Comparison of ENCODE assay signal across 20 cellular contexts in the genomic region with DNA sequence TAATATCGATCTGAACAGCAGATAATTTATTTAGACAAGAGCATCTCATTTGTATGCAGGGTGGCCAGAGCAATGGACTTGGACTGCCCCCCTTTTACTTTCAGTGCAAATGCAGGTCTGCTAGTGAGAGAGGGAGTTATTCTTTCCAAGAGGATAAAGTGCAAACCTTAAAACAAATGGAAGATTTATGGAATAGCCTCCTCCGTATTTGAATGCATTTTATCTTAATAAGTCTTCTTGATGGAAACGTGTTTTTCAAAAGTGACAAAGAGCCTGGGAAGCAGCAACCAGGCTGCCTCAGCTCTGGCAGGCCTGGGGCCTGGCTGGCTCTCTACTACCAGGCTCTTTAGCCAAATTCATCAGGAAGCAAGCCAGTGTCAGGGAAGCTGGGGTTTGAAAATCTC. TPM values are rescaled to one million over a fixed set of nuclear protein-coding genes. Genes with fewer than 3 reads are reported as not detected.
DNase-seq lines count a peak whose midpoint lies in the region; ATAC-seq and TF ChIP-seq lines count a peak whose summit lies in the region.
"Had no signal": no experiment of that assay in that cellular context is flagged by ENCODE, and none has a peak within 500 bp of the region (broad histone marks: within the 10 kb centered on the region; RNA-seq: fewer than 3 reads in every experiment).

No MANE protein-coding gene starts in this region.

- peak overlapping the region; percentile 68 for H3K4me3 ChIP-seq in brain microvascular endothelial cell (ENCODE audit: low read depth, low read length)
- H3K4me3 ChIP-seq in kidney epithelial cell (ENCODE audit: low read depth, low read length) = peak overlapping the region; percentile 0
- H3K4me3 ChIP-seq in skeletal muscle satellite cell (ENCODE audit: low read length) = peak overlapping the region; percentile 40
- H3K4me3 ChIP-seq: heart left ventricle had no signal

- H3K27me3 ChIP-seq in brain microvascular endothelial cell (replicated peaks) (no peaks in the 10 kb centered on the region), kidney epithelial cell (ENCODE audit: control insufficient read depth, insufficient read depth, low read length) (no peaks in the 10 kb centered on the region), skeletal muscle satellite cell (ENCODE audit: control insufficient read depth, insufficient read depth, low read length) (no peaks in the 10 kb centered on the region)
- H3K27me3 ChIP-seq: BE2C had no signal

- no peak overlapping the region for H3K27ac ChIP-seq in brain microvascular endothelial cell
- H3K27ac ChIP-seq: heart left ventricle had no signal

- peaks cover 67% of the 10 kb centered on the region for H3K27me3 Mint-ChIP-seq in IgD-negative memory B cell
- H3K27me3 Mint-ChIP-seq in activated CD4-positive, alpha-beta T cell treated with anti-CD3 and anti-CD28 coated beads, Interleukin-2, amount 10 ng/mL, durations not matched to agents 24 days and 14 days = peaks cover 86% of the 10 kb centered on the region

- peak; percentile 28 for TF ChIP-seq CTCF in brain microvascular endothelial cell (IDR thresholded peaks at IDR 0.05; ENCODE audit: low read depth, low read length, missing control alignments)
- no peak for TF ChIP-seq CTCF in kidney epithelial cell (IDR thresholded peaks at IDR 0.05; ENCODE audit: insufficient read depth, low read length, poor library complexity, severe bottlenecking)

- ATAC-seq in HG03175 (IDR thresholded peaks at IDR 0.05; ENCODE audit: unreplicated experiment) = no peak
- ATAC-seq: activated T-cell treated with anti-CD3 and anti-CD28 coated beads, Interleukin-2, amount 50 U/mL, for 72 hours; heart left ventricle; stimulated activated naive CD8-positive, alpha-beta T cell treated with anti-CD3 and anti-CD28 coated beads, Interleukin-15, amount 100 ng/mL, for 72 hours had no signal

- DNase-seq in brain microvascular endothelial cell = no peak
- no peak for DNase-seq in kidney epithelial cell (ENCODE audit: low read depth)
- no peak for DNase-seq in SIG-M5 (lab: John Stamatoyannopoulos, UW)
- DNase-seq in AML-193 (lab: John Stamatoyannopoulos, UW) = no peak
- no peak for DNase-seq in activated CD4-positive, alpha-beta T cell treated with anti-CD3 and anti-CD28 coated beads, Interleukin-2, amount 10 ng/mL, durations not matched to agents 24 days and 14 days
- DNase-seq: activated CD4-positive, alpha-beta memory T cell treated with anti-CD3 and anti-CD28 coated beads, Interleukin-2, amount 10 ng/mL, durations not matched to agents 7 days and 5 days; activated T-cell treated with anti-CD3 and anti-CD28 coated beads, Interleukin-2, amount 50 U/mL, for 72 hours; BE2C; DMS53; heart left ventricle; Kasumi-1; NCI-H1436 treated with DMSO at 0.1 percent for 48 hours; NCI-H524 treated with DMSO at 0.1 percent for 48 hours; stimulated activated CD4-positive, alpha-beta T cell treated with anti-CD3 and anti-CD28 coated beads, Interleukin-15, amount 100 ng/mL, for 24 hours; stimulated activated naive CD8-positive, alpha-beta T cell treated with anti-CD3 and anti-CD28 coated beads, Interleukin-15, amount 100 ng/mL, for 72 hours had no signal

- H3K4me2 ChIP-seq in skeletal muscle satellite cell (ENCODE audit: low read length) = peak overlapping the region; percentile 72

- peak overlapping the region in 1 of 4 donors; percentile 30 for H3K4me3 Mint-ChIP-seq in IgD-negative memory B cell
- H3K4me3 Mint-ChIP-seq in activated CD4-positive, alpha-beta T cell treated with anti-CD3 and anti-CD28 coated beads, Interleukin-2, amount 10 ng/mL, durations not matched to agents 24 days and 14 days = no peak overlapping the region
- H3K4me3 Mint-ChIP-seq: activated CD4-positive, alpha-beta memory T cell treated with anti-CD3 and anti-CD28 coated beads, Interleukin-2, amount 10 ng/mL, durations not matched to agents 7 days and 5 days; activated T-cell treated with anti-CD3 and anti-CD28 coated beads, Interleukin-2, amount 50 U/mL, for 72 hours; stimulated activated naive CD8-positive, alpha-beta T cell treated with anti-CD3 and anti-CD28 coated beads, Interleukin-15, amount 100 ng/mL, for 72 hours had no signal

- peaks cover 3% of the 10 kb centered on the region for H3K36me3 Mint-ChIP-seq in IgD-negative memory B cell
- peaks cover 12% of the 10 kb centered on the region for H3K36me3 Mint-ChIP-seq in activated CD4-positive, alpha-beta T cell treated with anti-CD3 and anti-CD28 coated beads, Interleukin-2, amount 10 ng/mL, durations not matched to agents 24 days and 14 days (ENCODE audit: low read depth)

- H3K9me3 Mint-ChIP-seq in IgD-negative memory B cell = peaks cover 0 to 21% (median 2%) of the 10 kb centered on the region in 3 donors
- H3K9me3 Mint-ChIP-seq in activated CD4-positive, alpha-beta T cell treated with anti-CD3 and anti-CD28 coated beads, Interleukin-2, amount 10 ng/mL, durations not matched to agents 24 days and 14 days = peaks cover 14% of the 10 kb centered on the region
- H3K9me3 Mint-ChIP-seq: activated CD4-positive, alpha-beta memory T cell treated with anti-CD3 and anti-CD28 coated beads, Interleukin-2, amount 10 ng/mL, durations not matched to agents 7 days and 5 days had no signal

- peaks cover 63% of the 10 kb centered on the region for H3K36me3 ChIP-seq in brain microvascular endothelial cell (replicated peaks)
- peaks cover under 1% of the 10 kb centered on the region for H3K36me3 ChIP-seq in kidney epithelial cell (ENCODE audit: control insufficient read depth, insufficient read depth, low read length)
- peaks cover 84% of the 10 kb centered on the region for H3K36me3 ChIP-seq in skeletal muscle satellite cell (ENCODE audit: insufficient read depth, low read length)
- H3K36me3 ChIP-seq: heart left ventricle, prostate gland had no signal

- no peaks in the 10 kb centered on the region for H3K9me3 ChIP-seq in skeletal muscle satellite cell (replicated peaks; ENCODE audit: low read length)
- H3K9me3 ChIP-seq: BE2C, prostate gland had no signal

- intact Hi-C loops in activated CD4-positive, alpha-beta T cell treated with anti-CD3 and anti-CD28 coated beads, Interleukin-2, amount 10 ng/mL, durations not matched to agents 24 days and 14 days (cut with micrococcal nuclease) = no loop called here

- in situ Hi-C loops in brain microvascular endothelial cell (cut with HindIII; ENCODE audit: low pct_ligation_motif_present, low sequenced_read_pairs) = no loop called here

- peak overlapping the region in 2 of 3 donors; percentile 95 to 96 for H3K27ac Mint-ChIP-seq in IgD-negative memory B cell
- H3K27ac Mint-ChIP-seq in activated CD4-positive, alpha-beta T cell treated with anti-CD3 and anti-CD28 coated beads, Interleukin-2, amount 10 ng/mL, durations not matched to agents 24 days and 14 days = no peak overlapping the region
- H3K27ac Mint-ChIP-seq: activated CD4-positive, alpha-beta memory T cell treated with anti-CD3 and anti-CD28 coated beads, Interleukin-2, amount 10 ng/mL, durations not matched to agents 7 days and 5 days; activated T-cell treated with anti-CD3 and anti-CD28 coated beads, Interleukin-2, amount 50 U/mL, for 72 hours; stimulated activated naive CD8-positive, alpha-beta T cell treated with anti-CD3 and anti-CD28 coated beads, Interleukin-15, amount 100 ng/mL, for 72 hours had no signal

- H3K4me1 ChIP-seq in skeletal muscle satellite cell (ENCODE audit: control insufficient read depth, insufficient read depth, low read length) = peaks cover 47% of the 10 kb centered on the region
- H3K4me1 ChIP-seq: BE2C, prostate gland had no signal

- H3K4me1 Mint-ChIP-seq in IgD-negative memory B cell = peaks cover 4 to 11% (median 8%) of the 10 kb centered on the region in 3 donors
- H3K4me1 Mint-ChIP-seq in activated CD4-positive, alpha-beta T cell treated with anti-CD3 and anti-CD28 coated beads, Interleukin-2, amount 10 ng/mL, durations not matched to agents 24 days and 14 days = peaks cover 11% of the 10 kb centered on the region

- H3K9ac ChIP-seq in skeletal muscle satellite cell (ENCODE audit: low read depth, low read length) = no peak overlapping the region

RNA-seq across cellular contexts. Expression of a gene that starts 6.8 kb away (rescaled TPM):
- not detected for polyA plus RNA-seq in IgD-negative memory B cell
- 12.8 and 13.2 TPM in 2 replicates for total RNA-seq in kidney epithelial cell
- 15.7 and 19.5 TPM in 2 replicates for total RNA-seq in skeletal muscle satellite cell (2012; rRNA removed)
- not detected in 2 replicates for total RNA-seq in activated CD4-positive, alpha-beta T cell treated with anti-CD3 and anti-CD28 coated beads, Interleukin-2, amount 10 ng/mL, durations not matched to agents 24 days and 14 days
- total RNA-seq: activated CD4-positive, alpha-beta memory T cell treated with anti-CD3 and anti-CD28 coated beads, Interleukin-2, amount 10 ng/mL, durations not matched to agents 7 days and 5 days; activated T-cell treated with anti-CD3 and anti-CD28 coated beads, Interleukin-2, amount 50 U/mL, for 72 hours had no signal
- polyA plus RNA-seq: keratinocyte had no signal

RNA-seq across cellular contexts. Expression of a gene that starts 8.8 kb away (rescaled TPM):
- not detected for polyA plus RNA-seq in IgD-negative memory B cell
- total RNA-seq in kidney epithelial cell = 5.3 and 9.5 TPM in 2 replicates
- 11.6 and 18.8 TPM in 2 replicates for total RNA-seq in skeletal muscle satellite cell (2012; rRNA removed)
- total RNA-seq in activated CD4-positive, alpha-beta T cell treated with anti-CD3 and anti-CD28 coated beads, Interleukin-2, amount 10 ng/mL, durations not matched to agents 24 days and 14 days = not detected in 2 replicates
- total RNA-seq: activated CD4-positive, alpha-beta memory T cell treated with anti-CD3 and anti-CD28 coated beads, Interleukin-2, amount 10 ng/mL, durations not matched to agents 7 days and 5 days had no signal

Comparison
In these comparisons a context has a peak if more than half of its experiments do, and no peak if none do; other contexts are left out.
1. H3K4me3 ChIP-seq: peak in every context shown above with its lines; median percentile 68 in brain microvascular endothelial cell; 40 in skeletal muscle satellite cell; 0 in kidney epithelial cell.
2. RNA of a gene that starts 6.8 kb away (total RNA-seq): 12.8 to 13.2 TPM in kidney epithelial cell; not detected in activated CD4-positive, alpha-beta T cell treated with anti-CD3 and anti-CD28 coated beads, Interleukin-2, amount 10 ng/mL, durations not matched to agents 24 days and 14 days; every median in the first group is over 10 times any median in the second.